ENCODE assay signal across 10 cellular contexts in genomic region chr9:124191691-124192208, GRCh38.
"Had no signal": no experiment of that assay in that cellular context is flagged by ENCODE, and none has a peak within 500 bp of the region (broad histone marks: within the 10 kb centered on the region; RNA-seq: fewer than 3 reads in every experiment).

No MANE protein-coding gene starts in this region.

- H3K36me3 ChIP-seq: esophagus squamous epithelium, SJCRH30, transverse colon had no signal

- DNase-seq: activated T-cell treated with anti-CD3 and anti-CD28 coated beads for 4 hours; anterior cingulate cortex; esophagus squamous epithelium; foreskin fibroblast; glutamatergic neuron; left colon; naive thymus-derived CD4-positive, alpha-beta T cell; SJCRH30; stimulated activated CD4-positive, alpha-beta T cell treated with anti-CD3 and anti-CD28 coated beads, Interleukin-12 subunit alpha, Interleukin-12 subunit beta, amount 100 ng/mL, for 4 hours; transverse colon had no signal

- ATAC-seq: left colon; naive thymus-derived CD4-positive, alpha-beta T cell had no signal

- H3K27me3 ChIP-seq: transverse colon had no signal

- H3K27ac ChIP-seq: esophagus squamous epithelium, SJCRH30, transverse colon had no signal

- H3K9me3 ChIP-seq: SJCRH30 had no signal

- H3K4me1 ChIP-seq: esophagus squamous epithelium, SJCRH30, transverse colon had no signal

- H3K4me3 ChIP-seq: esophagus squamous epithelium, SJCRH30, transverse colon had no signal
